ENCODE assay signal across 14 cellular contexts in genomic region chr3:12197475-12197874, GRCh38. TPM values are rescaled to one million over a fixed set of nuclear protein-coding genes. Genes with fewer than 3 reads are reported as not detected.
DNase-seq lines count a peak whose midpoint lies in the region; ATAC-seq and TF ChIP-seq lines count a peak whose summit lies in the region.
"Had no signal": no experiment of that assay in that cellular context is flagged by ENCODE, and none has a peak within 500 bp of the region (broad histone marks: within the 10 kb centered on the region; RNA-seq: fewer than 3 reads in every experiment).

No MANE protein-coding gene starts in this region.

- H3K27me3 Mint-ChIP-seq in activated naive CD8-positive, alpha-beta T cell treated with anti-CD3 and anti-CD28 coated beads, Interleukin-2, amount 50 U/mL, for 24 hours, result peaks cover 9% of the 10 kb centered on the region
- H3K27me3 Mint-ChIP-seq in CD4-positive, alpha-beta T cell, result peaks cover 6% of the 10 kb centered on the region

- ATAC-seq in GM18867 (IDR thresholded peaks at IDR 0.05; ENCODE audit: unreplicated experiment), result peak; percentile 50
- ATAC-seq in GM21526 (IDR thresholded peaks at IDR 0.05; ENCODE audit: low FRiP score, unreplicated experiment), result peak; percentile 44
- ATAC-seq in HG03103 (IDR thresholded peaks at IDR 0.05; ENCODE audit: low read depth, unreplicated experiment), result peak; percentile 34
- ATAC-seq in activated naive CD8-positive, alpha-beta T cell treated with anti-CD3 and anti-CD28 coated beads, Interleukin-2, amount 50 U/mL, for 24 hours, result peak; percentile 82
- ATAC-seq in CD4-positive, alpha-beta T cell (ENCODE audit: poor library complexity), result no peak

- POLR2A ChIA-PET in CD4-positive, alpha-beta T cell (lab: Charles Lee), result no interaction called here

- H3K27ac Mint-ChIP-seq in activated naive CD8-positive, alpha-beta T cell treated with anti-CD3 and anti-CD28 coated beads, Interleukin-2, amount 50 U/mL, for 24 hours, result peak overlapping the region; percentile 82
- no peak overlapping the region for H3K27ac Mint-ChIP-seq in CD4-positive, alpha-beta T cell

- no peak for DNase-seq in activated naive CD8-positive, alpha-beta T cell treated with anti-CD3 and anti-CD28 coated beads, Interleukin-2, amount 50 U/mL, for 24 hours
- DNase-seq in amygdala (lab: John Stamatoyannopoulos, UW) (no peak), NCI-H2196 (lab: John Stamatoyannopoulos, UW; ENCODE audit: unreplicated experiment) (no peak)
- no peak for DNase-seq in CD4-positive, alpha-beta T cell
- DNase-seq: activated CD8-positive, alpha-beta memory T cell treated with anti-CD3 and anti-CD28 coated beads, Interleukin-2, amount 50 U/mL, for 4 hours; cortex of kidney; EL; NCI-H2029 had no signal

- H3K9me3 ChIP-seq in CD4-positive, alpha-beta T cell (ENCODE audit: control insufficient read depth, low read length), result no peaks in the 10 kb centered on the region
- H3K9me3 ChIP-seq: neutrophil, SJSA1 had no signal

- no peak overlapping the region for H3K27ac ChIP-seq in CD4-positive, alpha-beta T cell (ENCODE audit: low read depth, low read length)
- H3K27ac ChIP-seq: C4-2B, neutrophil, SJSA1 had no signal

- no peak for TF ChIP-seq CTCF in CD4-positive, alpha-beta T cell (IDR thresholded peaks at IDR 0.05)

- no peaks in the 10 kb centered on the region for H3K27me3 ChIP-seq in CD4-positive, alpha-beta T cell (ENCODE audit: control insufficient read depth, insufficient read depth, low read length)
- H3K27me3 ChIP-seq: neutrophil, SJSA1 had no signal

- peaks cover 65% of the 10 kb centered on the region for H3K4me1 Mint-ChIP-seq in activated naive CD8-positive, alpha-beta T cell treated with anti-CD3 and anti-CD28 coated beads, Interleukin-2, amount 50 U/mL, for 24 hours
- H3K4me1 Mint-ChIP-seq in CD4-positive, alpha-beta T cell (ENCODE audit: low read depth), result no peaks in the 10 kb centered on the region

- no peaks in the 10 kb centered on the region for H3K9me3 Mint-ChIP-seq in activated naive CD8-positive, alpha-beta T cell treated with anti-CD3 and anti-CD28 coated beads, Interleukin-2, amount 50 U/mL, for 24 hours
- no peaks in the 10 kb centered on the region for H3K9me3 Mint-ChIP-seq in CD4-positive, alpha-beta T cell

- peaks cover 5% of the 10 kb centered on the region for H3K36me3 Mint-ChIP-seq in activated naive CD8-positive, alpha-beta T cell treated with anti-CD3 and anti-CD28 coated beads, Interleukin-2, amount 50 U/mL, for 24 hours (ENCODE audit: low read depth)
- H3K36me3 Mint-ChIP-seq in CD4-positive, alpha-beta T cell (ENCODE audit: low read depth), result no peaks in the 10 kb centered on the region

- intact Hi-C loops in CD4-positive, alpha-beta T cell (cut with DNase I, micrococcal nuclease), result no loop called here

- CTCF ChIA-PET in CD4-positive, alpha-beta T cell (lab: Charles Lee), result no interaction called here

- no peak overlapping the region for H3K4me3 Mint-ChIP-seq in activated naive CD8-positive, alpha-beta T cell treated with anti-CD3 and anti-CD28 coated beads, Interleukin-2, amount 50 U/mL, for 24 hours
- no peak overlapping the region for H3K4me3 Mint-ChIP-seq in CD4-positive, alpha-beta T cell

RNA-seq across cellular contexts. Expression of gene TIMP4, which starts 38.8 kb away (rescaled TPM):
- total RNA-seq in CD4-positive, alpha-beta T cell, result not detected
